ENCODE assay signal across 22 cellular contexts in the genomic region with DNA sequence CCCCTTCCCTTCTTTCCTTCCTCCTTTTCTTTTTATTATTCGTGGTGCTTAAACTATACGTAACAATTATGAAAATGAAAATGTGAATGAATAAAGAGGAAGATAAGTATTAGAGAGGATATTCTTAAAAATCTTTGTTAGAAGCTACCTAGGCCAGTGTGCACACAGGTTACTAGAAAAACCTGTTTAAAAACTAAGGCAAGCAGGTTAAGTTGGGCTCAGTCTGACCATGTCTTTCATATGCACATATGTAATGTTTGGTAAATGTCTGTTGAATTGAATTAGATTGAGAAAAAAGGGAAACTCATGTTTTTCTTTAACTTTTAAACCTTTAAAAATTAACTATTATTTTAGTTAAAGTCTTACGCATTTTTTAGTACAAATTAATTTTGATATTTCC. TPM values are rescaled to one million over a fixed set of nuclear protein-coding genes. Genes with fewer than 3 reads are reported as not detected.
A peak's percentile ranks its signal among the peaks of the same experiment; 100 is the strongest.
DNase-seq lines count a peak whose midpoint lies in the region; ATAC-seq, FAIRE-seq and TF ChIP-seq lines count a peak whose summit lies in the region.
"Had no signal": no experiment of that assay in that cellular context is flagged by ENCODE, and none has a peak within 500 bp of the region (broad histone marks: within the 10 kb centered on the region; RNA-seq: fewer than 3 reads in every experiment).

No MANE protein-coding gene starts in this region.

- H3K79me2 ChIP-seq in H9 (ENCODE audit: insufficient read depth, low read length), result no peaks in the 10 kb centered on the region

- no peak overlapping the region for H2BK120ac ChIP-seq in H9 (ENCODE audit: low read depth, low read length, poor library complexity, severe bottlenecking)

- intact Hi-C loops in upper lobe of right lung (cut with DNase I), result no loop called here

- H4K5ac ChIP-seq in H9 (ENCODE audit: insufficient read length, low read depth, low read length), result no peak overlapping the region

- ATAC-seq in esophagus mucosa (peak; percentile 67), upper lobe of right lung (no peak)
- ATAC-seq: A549 had no signal

- no peak overlapping the region for H3K4me3 Mint-ChIP-seq in H9
- H3K4me3 Mint-ChIP-seq: CD4-positive, alpha-beta memory T cell had no signal

- H2AFZ ChIP-seq in H9 (ENCODE audit: low read length), result no peak overlapping the region

- FAIRE-seq in TTC549 (lab: Jason Lieb, UNC), result peak; percentile 28
- FAIRE-seq: A549, D721Med, GM12892, GM19239, H54 had no signal

- no peak overlapping the region for H3K9ac ChIP-seq in H9 (ENCODE audit: extremely low read depth, insufficient read length, low read length)

- H3T11ph ChIP-seq in H9 (ENCODE audit: low read length), result no peak overlapping the region

- no peak overlapping the region for H2BK20ac ChIP-seq in H9 (ENCODE audit: low read depth, low read length, poor library complexity, severe bottlenecking)

- peaks cover 0 to 4% of the 10 kb centered on the region in 2 experiments; a peak in 1 of 5 replicates for H3K9me3 Mint-ChIP-seq in H9

- peaks cover 3 to 13% (median 11%) of the 10 kb centered on the region in 3 experiments; a peak in 5 of 7 replicates for H3K36me3 Mint-ChIP-seq in H9 (ENCODE audit: insufficient read depth in 1 of 3, low read depth in 3 of 3)
- H3K36me3 Mint-ChIP-seq: CD4-positive, alpha-beta memory T cell had no signal

- H3K27me3 Mint-ChIP-seq in H9 (ENCODE audit: low read depth), result no peaks in the 10 kb centered on the region

- H3K27me3 ChIP-seq in H9 (ENCODE audit: insufficient read depth, low read length) (no peaks in the 10 kb centered on the region), upper lobe of right lung (no peaks in the 10 kb centered on the region)

- H3K27ac ChIP-seq in H9 (ENCODE audit: insufficient read length, low read depth, low read length) (no peak overlapping the region), upper lobe of right lung (no peak overlapping the region)
- H3K27ac ChIP-seq: A549, C4-2B had no signal

- H2AK5ac ChIP-seq in H9 (ENCODE audit: insufficient read length, low read length), result no peak overlapping the region

- TF ChIP-seq CTCF in H9 (conservative IDR thresholded peaks at IDR 0.05) (no peak), upper lobe of right lung (IDR thresholded peaks at IDR 0.05) (no peak)

- H3K4me2 ChIP-seq in H9 (ENCODE audit: insufficient read depth, insufficient read length, low read length), result no peak overlapping the region
- H3K4me2 ChIP-seq: A549 had no signal

- H3K79me1 ChIP-seq in H9 (ENCODE audit: insufficient read depth, low read depth, low read length, poor library complexity, severe bottlenecking), result no peaks in the 10 kb centered on the region

- H3K18ac ChIP-seq in H9 (ENCODE audit: insufficient read length, low read depth, low read length), result no peak overlapping the region

- H3K4me3 ChIP-seq in upper lobe of right lung, result no peak overlapping the region
- H3K4me3 ChIP-seq: A549 had no signal

- peaks cover 4% of the 10 kb centered on the region; the same call in 1 of the 2 replicates for H3K4me1 ChIP-seq in H9 (ENCODE audit: insufficient read depth, low read length)
- no peaks in the 10 kb centered on the region for H3K4me1 ChIP-seq in upper lobe of right lung
- H3K4me1 ChIP-seq: A549, BE2C had no signal

- H3K23ac ChIP-seq in H9 (ENCODE audit: insufficient read length, low read depth, low read length), result no peak overlapping the region

- H3K23me2 ChIP-seq in H9 (ENCODE audit: insufficient read length, low read depth, low read length, poor library complexity, severe bottlenecking), result no peaks in the 10 kb centered on the region

- H3K27ac Mint-ChIP-seq in H9, result peak overlapping the region in 2 of 3 experiments; percentile 5 to 42; a peak in 3 of 7 replicates
- H3K27ac Mint-ChIP-seq: CD4-positive, alpha-beta memory T cell had no signal

- peaks cover 13 to 20% of the 10 kb centered on the region in 2 experiments for H3K4me1 Mint-ChIP-seq in H9
- H3K4me1 Mint-ChIP-seq: CD4-positive, alpha-beta memory T cell had no signal

- H2BK5ac ChIP-seq in H9 (ENCODE audit: insufficient read length, low read length), result no peak overlapping the region

- H3K36me3 ChIP-seq in upper lobe of right lung, result no peaks in the 10 kb centered on the region
- H3K36me3 ChIP-seq: BE2C had no signal

- H3K14ac ChIP-seq in H9 (ENCODE audit: insufficient read depth, low read length), result no peak overlapping the region

- no peak for DNase-seq in H9
- no peak for DNase-seq in occipital lobe (lab: John Stamatoyannopoulos, UW)
- no peak for DNase-seq in pons (ENCODE audit: low spot score)
- DNase-seq in HUDEP-2 (lab: John Stamatoyannopoulos, UW; ENCODE audit: unreplicated experiment in 76 of 76), result no peak
- DNase-seq in upper lobe of right lung, result no peak
- DNase-seq: BE2C; CD4-positive, alpha-beta memory T cell; DMS153; DMS79 treated with DMSO at 0.1 percent for 48 hours; EL; GDM1; IMR-90; KG1 had no signal

- H3K9me3 ChIP-seq in H9 (ENCODE audit: control insufficient read depth, low read depth, low read length) (no peaks in the 10 kb centered on the region), upper lobe of right lung (no peaks in the 10 kb centered on the region)
- H3K9me3 ChIP-seq: A549, BE2C had no signal

- no peak overlapping the region for H2BK15ac ChIP-seq in H9 (ENCODE audit: low read depth, low read length)

- no peak overlapping the region for H4K91ac ChIP-seq in H9 (ENCODE audit: insufficient read length, low read depth, low read length)

- no peak overlapping the region for H3K4ac ChIP-seq in H9 (ENCODE audit: low read depth, low read length)

- no peak overlapping the region for H4K8ac ChIP-seq in H9 (replicated peaks; ENCODE audit: insufficient read length, low read depth, low read length)

- H2BK12ac ChIP-seq in H9 (ENCODE audit: insufficient read length, low read depth, low read length), result no peak overlapping the region

- no peaks in the 10 kb centered on the region for H4K20me1 ChIP-seq in H9 (ENCODE audit: control insufficient read depth, insufficient read depth, insufficient read length)

- WGBS in H9 (ENCODE audit: extremely low coverage, insufficient read length, low lambda C conversion rate), result 100% methylated on average over 1 of the region's 3 CpGs

- no peak overlapping the region for H3K56ac ChIP-seq in H9 (ENCODE audit: insufficient read length, low read depth, low read length)

RNA-seq across cellular contexts. Expression of a gene that starts 7.8 kb away (rescaled TPM):
- total RNA-seq in H9 (2021) (27.0 and 27.6 TPM in 2 replicates), esophagus mucosa (20.7 TPM), occipital lobe (17.8 TPM), upper lobe of right lung (73.3 TPM)
- total RNA-seq: CD4-positive, alpha-beta memory T cell had no signal

RNA-seq across cellular contexts. Expression of a gene that starts 21.9 kb away (rescaled TPM):
- total RNA-seq in H9 (2021) (0.09 TPM in 1 of 2 replicates, not detected in the other), esophagus mucosa (not detected), occipital lobe (4.2 TPM), upper lobe of right lung (0.64 TPM)
- total RNA-seq: CD4-positive, alpha-beta memory T cell; HT1080; IMR-90 had no signal
